ENCODE assay signal across 22 cellular contexts in genomic region chr3:40913641-40914040, GRCh38.
"Had no signal": no experiment of that assay in that cellular context is flagged by ENCODE, and none has a peak within 500 bp of the region (broad histone marks: within the 10 kb centered on the region; RNA-seq: fewer than 3 reads in every experiment).

No MANE protein-coding gene starts in this region.

- H3K27ac ChIP-seq: KMS-11, SK-N-MC had no signal

- H3K27me3 Mint-ChIP-seq: activated CD8-positive, alpha-beta T cell treated with anti-CD3 and anti-CD28 coated beads for 36 hours; activated naive CD4-positive, alpha-beta T cell treated with anti-CD3 and anti-CD28 coated beads, Interleukin-2, amount 10 ng/mL, durations not matched to agents 7 days and 5 days had no signal

- H3K27ac Mint-ChIP-seq: activated CD8-positive, alpha-beta T cell treated with anti-CD3 and anti-CD28 coated beads for 36 hours; activated naive CD4-positive, alpha-beta T cell treated with anti-CD3 and anti-CD28 coated beads, Interleukin-2, amount 10 ng/mL, durations not matched to agents 7 days and 5 days; activated naive CD8-positive, alpha-beta T cell treated with anti-CD3 and anti-CD28 coated beads for 36 hours; activated T-cell treated with anti-CD3 and anti-CD28 coated beads, Interleukin-2, amount 50 U/mL, for 72 hours; activated T-helper 2 cell treated with anti-CD3 and anti-CD28 coated beads, Interferon-gamma antibody, Interleukin-2, Interleukin-4, amounts not matched to agents 10 μg/mL and 5 μg/mL and 100 μg/mL, durations not matched to agents 14 hours and 24 hours and 36 hours; T-cell had no signal

- H3K4me3 ChIP-seq: SK-N-MC had no signal

- DNase-seq: activated CD4-positive, CD25-positive, alpha-beta regulatory T cell; activated CD8-positive, alpha-beta memory T cell treated with anti-CD3 and anti-CD28 coated beads, Interleukin-2, amount 50 U/mL, for 4 hours; activated CD8-positive, alpha-beta T cell treated with anti-CD3 and anti-CD28 coated beads for 36 hours; activated gamma-delta T cell treated with Interleukin-2 at 50 U/mL for 16 hours; activated naive CD4-positive, alpha-beta T cell treated with anti-CD3 and anti-CD28 coated beads, Interleukin-2, amount 10 ng/mL, durations not matched to agents 7 days and 5 days; activated naive CD8-positive, alpha-beta T cell treated with anti-CD3 and anti-CD28 coated beads for 36 hours; activated T-cell treated with anti-CD3 and anti-CD28 coated beads, Interleukin-2, amount 50 U/mL, for 72 hours; MV-4-11; NCI-H1092 treated with DMSO at 0.1 percent for 48 hours; NCI-H1417 treated with DMSO at 0.1 percent for 48 hours; NCI-H1694; NCI-H2029 treated with DMSO at 0.1 percent for 48 hours; NCI-H345; NCI-H510A; NCI-H526 treated with DMSO at 0.1 percent for 48 hours; NCI-H82; T-cell; T-helper 2 cell; T1000 had no signal

- ATAC-seq: activated CD8-positive, alpha-beta T cell treated with anti-CD3 and anti-CD28 coated beads for 36 hours; activated T-cell treated with anti-CD3 and anti-CD28 coated beads, Interleukin-2, amount 50 U/mL, for 72 hours; T-cell had no signal

- H3K36me3 Mint-ChIP-seq: activated naive CD4-positive, alpha-beta T cell treated with anti-CD3 and anti-CD28 coated beads, Interleukin-2, amount 10 ng/mL, durations not matched to agents 7 days and 5 days; activated naive CD8-positive, alpha-beta T cell treated with anti-CD3 and anti-CD28 coated beads for 36 hours; T-cell had no signal

- H3K4me1 Mint-ChIP-seq: activated naive CD4-positive, alpha-beta T cell treated with anti-CD3 and anti-CD28 coated beads, Interleukin-2, amount 10 ng/mL, durations not matched to agents 7 days and 5 days; activated naive CD8-positive, alpha-beta T cell treated with anti-CD3 and anti-CD28 coated beads for 36 hours; T-cell had no signal

- H3K9me3 Mint-ChIP-seq: activated CD8-positive, alpha-beta T cell treated with anti-CD3 and anti-CD28 coated beads for 36 hours; activated naive CD4-positive, alpha-beta T cell treated with anti-CD3 and anti-CD28 coated beads, Interleukin-2, amount 10 ng/mL, durations not matched to agents 7 days and 5 days; activated naive CD8-positive, alpha-beta T cell treated with anti-CD3 and anti-CD28 coated beads for 36 hours; activated T-cell treated with anti-CD3 and anti-CD28 coated beads, Interleukin-2, amount 50 U/mL, for 72 hours; activated T-helper 2 cell treated with anti-CD3 and anti-CD28 coated beads, Interferon-gamma antibody, Interleukin-2, Interleukin-4, amounts not matched to agents 10 μg/mL and 5 μg/mL and 100 μg/mL, durations not matched to agents 14 hours and 24 hours and 36 hours; T-cell had no signal

- H3K4me3 Mint-ChIP-seq: activated CD8-positive, alpha-beta T cell treated with anti-CD3 and anti-CD28 coated beads for 36 hours; activated naive CD4-positive, alpha-beta T cell treated with anti-CD3 and anti-CD28 coated beads, Interleukin-2, amount 10 ng/mL, durations not matched to agents 7 days and 5 days; activated naive CD8-positive, alpha-beta T cell treated with anti-CD3 and anti-CD28 coated beads for 36 hours; activated T-cell treated with anti-CD3 and anti-CD28 coated beads, Interleukin-2, amount 50 U/mL, for 72 hours; T-cell had no signal
